In genomic region chr12:120252071-120252906, GRCh38 we compare ENCODE assay signal across 8 cellular contexts. TPM values are rescaled to one million over a fixed set of nuclear protein-coding genes. Genes with fewer than 3 reads are reported as not detected.
DNase-seq lines count a peak whose midpoint lies in the region; ATAC-seq and TF ChIP-seq lines count a peak whose summit lies in the region.

No MANE protein-coding gene starts in this region.

- H3K9me3 Mint-ChIP-seq in IgD-negative memory B cell = peaks cover 0 to 2% (median 0%) of the 10 kb centered on the region in 3 donors

- no peak for TF ChIP-seq POLR2A in gastroesophageal sphincter (IDR thresholded peaks at IDR 0.05)

- ATAC-seq in gastroesophageal sphincter = no peak
- ATAC-seq in HG03039 (IDR thresholded peaks at IDR 0.05; ENCODE audit: unreplicated experiment) = no peak
- ATAC-seq in GM18909 (IDR thresholded peaks at IDR 0.05; ENCODE audit: poor library complexity, unreplicated experiment) = no peak

- H3K27ac ChIP-seq in gastroesophageal sphincter (peak overlapping the region in 3 of 4 donors; percentile 68 to 93 (median 93)), WERI-Rb-1 (no peak overlapping the region)

- WGBS in gastroesophageal sphincter (ENCODE audit: low coverage in 1 of 2), 2 donors = 88 to 100% methylated on average over 4 to 11 of the region's 12 CpGs

- H3K36me3 ChIP-seq in gastroesophageal sphincter (peaks cover 0 to 7% of the 10 kb centered on the region in 2 donors), WERI-Rb-1 (no peaks in the 10 kb centered on the region)

- no peaks in the 10 kb centered on the region for H3K27me3 ChIP-seq in gastroesophageal sphincter
- no peaks in the 10 kb centered on the region for H3K27me3 ChIP-seq in WERI-Rb-1 (ENCODE audit: insufficient read depth, low read depth, severe bottlenecking)

- H3K4me3 Mint-ChIP-seq in IgD-negative memory B cell = peak overlapping the region; percentile 23 to 90 (median 72)

- no peaks in the 10 kb centered on the region for H3K36me3 Mint-ChIP-seq in IgD-negative memory B cell

- DNase-seq in activated CD4-positive, alpha-beta T cell treated with anti-CD3 and anti-CD28 coated beads, Interleukin-2, amount 50 U/mL, for 48 hours = peak; percentile 59 to 75
- peak; percentile 51 to 54 for DNase-seq in stimulated activated CD8-positive, alpha-beta memory T cell treated with anti-CD3 and anti-CD28 coated beads, Interleukin-7, amount 100 ng/mL, for 1 hour (ENCODE audit: low read depth in 2 of 2)
- DNase-seq in HuH-7.5 (ENCODE audit: low spot score) (no peak), WERI-Rb-1 (no peak)

- H3K27ac Mint-ChIP-seq in IgD-negative memory B cell = peak overlapping the region; percentile 2 to 36 (median 8)

- TF ChIP-seq EP300 in gastroesophageal sphincter (IDR thresholded peaks at IDR 0.05) = no peak

- TF ChIP-seq CTCF in gastroesophageal sphincter (IDR thresholded peaks at IDR 0.05) (no peak), WERI-Rb-1 (IDR thresholded peaks at IDR 0.05; ENCODE audit: low read depth, low read length) (no peak)

- H3K4me1 ChIP-seq in gastroesophageal sphincter = peaks cover 11 to 99% (median 82%) of the 10 kb centered on the region in 3 donors

- H3K9me3 ChIP-seq in gastroesophageal sphincter (no peaks in the 10 kb centered on the region), WERI-Rb-1 (ENCODE audit: severe bottlenecking) (no peaks in the 10 kb centered on the region)

- H3K4me3 ChIP-seq in gastroesophageal sphincter (no peak overlapping the region), WERI-Rb-1 (ENCODE audit: low read depth, low read length) (no peak overlapping the region)

- H3K4me1 Mint-ChIP-seq in IgD-negative memory B cell = peaks cover 31 to 36% (median 34%) of the 10 kb centered on the region in 3 donors

- peaks cover 56% of the 10 kb centered on the region for H3K27me3 Mint-ChIP-seq in IgD-negative memory B cell

RNA-seq across cellular contexts. Expression of gene PXN, which starts 13.2 kb away (rescaled TPM):
- polyA plus RNA-seq in IgD-negative memory B cell = 6.3 TPM
- 10 to 100 TPM; 43.2 to 80.4 (median 59.4) TPM for total RNA-seq in gastroesophageal sphincter

RNA-seq across cellular contexts. Expression of gene RNU4-2, which starts 39.4 kb away (rescaled TPM):
- polyA plus RNA-seq in IgD-negative memory B cell = not detected
- total RNA-seq in gastroesophageal sphincter = under 1 TPM in 3 of 4 donors, not detected in 1; under 0.01 TPM

RNA-seq across cellular contexts. Expression of gene RNU4-1, which starts 40.7 kb away (rescaled TPM):
- polyA plus RNA-seq in IgD-negative memory B cell = not detected
- total RNA-seq in gastroesophageal sphincter = under 1 TPM in 1 of 4 donors, not detected in 3; under 0.01 TPM

RNA-seq across cellular contexts. Expression of gene SIRT4, which starts 49.8 kb away (rescaled TPM):
- 0.74 TPM for polyA plus RNA-seq in IgD-negative memory B cell
- 1 to 10 TPM in 3 of 4 donors, under 1 TPM in 1; 0.67 to 3.9 (median 3.7) TPM for total RNA-seq in gastroesophageal sphincter

RNA-seq across cellular contexts. Expression of gene RPLP0, which starts 51.4 kb away (rescaled TPM):
- polyA plus RNA-seq in IgD-negative memory B cell = 2,020 TPM
- total RNA-seq in gastroesophageal sphincter = 1,000 to 10,000 TPM; 1,730 to 2,825 (median 2,260) TPM

Comparison
In these comparisons a context has a peak if more than half of its experiments do, and no peak if none do; other contexts are left out.
1. DNase-seq: peak in activated CD4-positive, alpha-beta T cell treated with anti-CD3 and anti-CD28 coated beads, Interleukin-2, amount 50 U/mL, for 48 hours (2 of 2) and stimulated activated CD8-positive, alpha-beta memory T cell treated with anti-CD3 and anti-CD28 coated beads, Interleukin-7, amount 100 ng/mL, for 1 hour (2 of 2); none in HuH-7.5 (single experiment) and WERI-Rb-1 (single experiment).